In genomic region chr2:189613650-189614420, GRCh38 we compare ENCODE assay signal across 9 cellular contexts. TPM values are rescaled to one million over a fixed set of nuclear protein-coding genes. Genes with fewer than 3 reads are reported as not detected.
DNase-seq lines count a peak whose midpoint lies in the region; ATAC-seq and TF ChIP-seq lines count a peak whose summit lies in the region.
"Had no signal": no experiment of that assay in that cellular context is flagged by ENCODE, and none has a peak within 500 bp of the region (broad histone marks: within the 10 kb centered on the region; RNA-seq: fewer than 3 reads in every experiment).

No MANE protein-coding gene starts in this region.

- peak overlapping the region; percentile 34 for H3K4me3 ChIP-seq in choroid plexus epithelial cell (ENCODE audit: low read depth, low read length)
- H3K4me3 ChIP-seq in right lobe of liver, result peak overlapping the region in 1 of 3 donors; percentile 14
- H3K4me3 ChIP-seq in vagina, result peak overlapping the region; percentile 9 to 25

- peaks cover 0 to 8% (median 5%) of the 10 kb centered on the region in 4 donors for H3K4me1 ChIP-seq in right lobe of liver
- H3K4me1 ChIP-seq in vagina, result peaks cover 42% of the 10 kb centered on the region

- intact Hi-C loops in right lobe of liver (cut with DNase I) (no loop called here), vagina (cut with DNase I) (no loop called here)

- H3K9me3 ChIP-seq in right lobe of liver (no peaks in the 10 kb centered on the region), vagina (no peaks in the 10 kb centered on the region)

- TF ChIP-seq POLR2A in right lobe of liver (IDR thresholded peaks at IDR 0.05) (no peak), vagina (IDR thresholded peaks at IDR 0.05) (no peak)

- H3K27me3 ChIP-seq in right lobe of liver (no peaks in the 10 kb centered on the region), vagina (no peaks in the 10 kb centered on the region)

- in situ Hi-C loops in GM13977 (cut with MboI; ENCODE audit: low pct_unique_long_range_greater_than_20kb, low sequenced_read_pairs, unreplicated experiment), result no loop called here
- in situ Hi-C loops in G401 (cut with HindIII; ENCODE audit: low sequenced_read_pairs), result no loop called here

- ATAC-seq in right lobe of liver, result peak; percentile 32 to 62 (median 44)
- no peak for ATAC-seq in GM21786 (IDR thresholded peaks at IDR 0.05; ENCODE audit: unreplicated experiment)

- no peak for TF ChIP-seq CTCF in choroid plexus epithelial cell (conservative IDR thresholded peaks at IDR 0.05; ENCODE audit: low read depth, low read length)
- no peak for TF ChIP-seq CTCF in right lobe of liver (IDR thresholded peaks at IDR 0.05)
- TF ChIP-seq CTCF in vagina (IDR thresholded peaks at IDR 0.05), result no peak
- TF ChIP-seq CTCF in GM13977 (IDR thresholded peaks at IDR 0.05; ENCODE audit: extremely low read depth, insufficient read depth, missing control alignments), result no peak

- 41% methylated on average over 2 of the region's 2 CpGs for WGBS in right lobe of liver (ENCODE audit: insufficient coverage, low coverage, low lambda C conversion rate, missing lambda C conversion rate)

- peak; percentile 28 for DNase-seq in NCI-H1105 treated with DMSO at 0.1 percent for 48 hours (lab: John Stamatoyannopoulos, UW)
- no peak for DNase-seq in NCI-H1105 (lab: John Stamatoyannopoulos, UW)
- DNase-seq in choroid plexus epithelial cell (ENCODE audit: low read depth), result peak; percentile 81
- DNase-seq in right lobe of liver, result no peak
- DNase-seq in vagina (ENCODE audit: extremely low spot score in 2 of 2), result no peak
- DNase-seq in GM13977 (ENCODE audit: low spot score), result no peak
- no peak for DNase-seq in G401 (ENCODE audit: low spot score)
- DNase-seq: nephron progenitor cell had no signal

- no peaks in the 10 kb centered on the region for H3K36me3 ChIP-seq in right lobe of liver
- no peaks in the 10 kb centered on the region for H3K36me3 ChIP-seq in vagina

- H3K27ac ChIP-seq in right lobe of liver (peak overlapping the region; percentile 56 to 63 (median 58)), vagina (peak overlapping the region; percentile 52)

RNA-seq across cellular contexts. Expression of gene SLC40A1, which starts 33.2 kb away (rescaled TPM):
- 100 to 1,000 TPM; 101 to 289 (median 134) TPM for total RNA-seq in right lobe of liver
- 53.3 TPM for total RNA-seq in vagina
- 0.92 and 5.4 TPM in 2 replicates for total RNA-seq in G401 (2014; rRNA removed; shearing (Covaris generic))

RNA-seq across cellular contexts. Expression of gene ASNSD1, which starts 47.4 kb away (rescaled TPM):
- 10 to 100 TPM; 18.7 to 31.6 (median 27.0) TPM for total RNA-seq in right lobe of liver
- 44.7 TPM for total RNA-seq in vagina
- 35.4 and 62.6 TPM in 2 replicates for total RNA-seq in G401 (2014; rRNA removed; shearing (Covaris generic))

Comparison
In these comparisons a context has a peak if more than half of its experiments do, and no peak if none do; other contexts are left out.
1. DNase-seq: peak in NCI-H1105 treated with DMSO at 0.1 percent for 48 hours (single experiment) and choroid plexus epithelial cell (single experiment); none in NCI-H1105 (single experiment), right lobe of liver (0 of 3), vagina (0 of 2), GM13977 (single experiment) and G401 (single experiment).